In genomic region chr12:122051231-122051876, GRCh38 we compare ENCODE assay signal across 15 cellular contexts. TPM values are rescaled to one million over a fixed set of nuclear protein-coding genes. Genes with fewer than 3 reads are reported as not detected.
DNase-seq lines count a peak whose midpoint lies in the region; ATAC-seq and TF ChIP-seq lines count a peak whose summit lies in the region.
"Had no signal": no experiment of that assay in that cellular context is flagged by ENCODE, and none has a peak within 500 bp of the region (broad histone marks: within the 10 kb centered on the region; RNA-seq: fewer than 3 reads in every experiment).

No MANE protein-coding gene starts in this region.

- in situ Hi-C loops in mammary epithelial cell (cut with MboI; ENCODE audit: low sequenced_read_pairs in 2 of 2): loop anchor here in 1 of 2 donors (10.0 kb wide), 1 partner anchor 73 kb away; no protein-coding TSS in a partner anchor

- H3K4me2 ChIP-seq in mammary epithelial cell (ENCODE audit: insufficient read depth, low read depth, low read length): no peak overlapping the region
- H3K4me2 ChIP-seq: smooth muscle cell had no signal

- no peaks in the 10 kb centered on the region for H3K79me2 ChIP-seq in mammary epithelial cell (ENCODE audit: insufficient read depth, low read length)

- H3K27ac ChIP-seq in breast epithelium (peak overlapping the region; percentile 53 to 55), mammary epithelial cell (ENCODE audit: insufficient read depth, low read depth, low read length) (no peak overlapping the region), aorta (ENCODE audit: low read depth in 1 of 2, low read length in 2 of 2) (peak overlapping the region; percentile 7 to 73)
- H3K27ac ChIP-seq: vagina, WERI-Rb-1 had no signal

- no peaks in the 10 kb centered on the region for H3K9me3 Mint-ChIP-seq in nephron progenitor cell
- no peaks in the 10 kb centered on the region for H3K9me3 Mint-ChIP-seq in activated CD4-positive, alpha-beta memory T cell treated with anti-CD3 and anti-CD28 coated beads for 36 hours
- H3K9me3 Mint-ChIP-seq: activated naive CD8-positive, alpha-beta T cell treated with anti-CD3 and anti-CD28 coated beads, Interleukin-2, amount 10 ng/mL, durations not matched to agents 7 days and 5 days; effector memory CD8-positive, alpha-beta T cell had no signal

- H4K20me1 ChIP-seq in mammary epithelial cell (ENCODE audit: insufficient read depth, low read length): no peaks in the 10 kb centered on the region

- H3K9me3 ChIP-seq in breast epithelium (no peaks in the 10 kb centered on the region), mammary epithelial cell (replicated peaks; ENCODE audit: insufficient read depth, low read length) (no peaks in the 10 kb centered on the region), aorta (ENCODE audit: control insufficient read depth, low read length) (no peaks in the 10 kb centered on the region)
- H3K9me3 ChIP-seq: vagina had no signal

- no peak overlapping the region for H2AFZ ChIP-seq in mammary epithelial cell (ENCODE audit: low read depth, low read length)

- no peak overlapping the region for H3K4me3 Mint-ChIP-seq in nephron progenitor cell
- no peak overlapping the region for H3K4me3 Mint-ChIP-seq in activated CD4-positive, alpha-beta memory T cell treated with anti-CD3 and anti-CD28 coated beads for 36 hours
- H3K4me3 Mint-ChIP-seq: activated naive CD8-positive, alpha-beta T cell treated with anti-CD3 and anti-CD28 coated beads, Interleukin-2, amount 10 ng/mL, durations not matched to agents 7 days and 5 days; effector memory CD8-positive, alpha-beta T cell had no signal

- TF ChIP-seq CTCF in breast epithelium (IDR thresholded peaks at IDR 0.05) (no peak), mammary epithelial cell (conservative IDR thresholded peaks at IDR 0.05 in 1 of 2, IDR thresholded peaks at IDR 0.05 in 1 of 2; ENCODE audit: extremely low read depth in 1 of 2, insufficient read depth in 1 of 2, low read depth in 1 of 2, low read length in 2 of 2) (no peak), nephron progenitor cell (IDR thresholded peaks at IDR 0.05) (no peak)

- POLR2A ChIA-PET in activated CD4-positive, alpha-beta memory T cell treated with anti-CD3 and anti-CD28 coated beads for 36 hours (lab: Charles Lee): no interaction called here

- ATAC-seq in Right ventricle myocardium inferior: peak; percentile 78
- ATAC-seq in aorta (ENCODE audit: low FRiP score): peak; percentile 61
- ATAC-seq in HG03108 (IDR thresholded peaks at IDR 0.05; ENCODE audit: unreplicated experiment): no peak
- no peak for ATAC-seq in HG02884 (IDR thresholded peaks at IDR 0.05; ENCODE audit: unreplicated experiment)
- ATAC-seq: effector memory CD8-positive, alpha-beta T cell had no signal

- no peak overlapping the region for H3K4me3 ChIP-seq in breast epithelium
- no peak overlapping the region for H3K4me3 ChIP-seq in mammary epithelial cell (replicated peaks in 1 of 3; ENCODE audit: insufficient read depth in 1 of 3, low read depth in 2 of 3, low read length in 3 of 3)
- no peak overlapping the region for H3K4me3 ChIP-seq in aorta (ENCODE audit: low read length in 2 of 2)
- H3K4me3 ChIP-seq: smooth muscle cell, vagina had no signal

- intact Hi-C loops in breast epithelium (cut with DNase I; ENCODE audit: low total_unique reads): loop anchor here (1.0 kb wide), 1 partner anchor 70 kb away; no protein-coding TSS in a partner anchor
- intact Hi-C loops in mammary epithelial cell (cut with micrococcal nuclease): loop anchor here (5.0 kb wide), 1 partner anchor 306 kb away; no protein-coding TSS in a partner anchor
- intact Hi-C loops in Right ventricle myocardium inferior (cut with DNase I): loop anchor here (5.0 kb wide), 2 partner anchors 134 to 136 kb away; partner anchors contain the start of gene CFAP251
- intact Hi-C loops in aorta (cut with DNase I): loop anchor here in 1 of 2 donors (5.0 kb wide), 1 partner anchor 134 kb away; the partner anchor contains the start of gene CFAP251
- intact Hi-C loops in activated CD4-positive, alpha-beta memory T cell treated with anti-CD3 and anti-CD28 coated beads for 36 hours (cut with micrococcal nuclease): no loop called here

- CTCF ChIA-PET in mammary epithelial cell (lab: Charles Lee; ENCODE audit: low non-redundant PET): no interaction called here
- CTCF ChIA-PET in activated CD4-positive, alpha-beta memory T cell treated with anti-CD3 and anti-CD28 coated beads for 36 hours (lab: Charles Lee): interaction anchor here (0.5 to 7.6 kb wide), 6 partner anchors 10 to 263 kb away, joined by 3 to 61 read pairs (median 4); no protein-coding TSS in a partner anchor

- peaks cover 7% of the 10 kb centered on the region for H3K4me1 Mint-ChIP-seq in nephron progenitor cell
- H3K4me1 Mint-ChIP-seq in activated CD4-positive, alpha-beta memory T cell treated with anti-CD3 and anti-CD28 coated beads for 36 hours (ENCODE audit: low read depth): peaks cover 4% of the 10 kb centered on the region

- dilution Hi-C loops in mammary epithelial cell (cut with HindIII; ENCODE audit: low sequenced_read_pairs): no loop called here

- peak overlapping the region; percentile 86 for H3K27ac Mint-ChIP-seq in nephron progenitor cell
- no peak overlapping the region for H3K27ac Mint-ChIP-seq in activated CD4-positive, alpha-beta memory T cell treated with anti-CD3 and anti-CD28 coated beads for 36 hours
- H3K27ac Mint-ChIP-seq: activated naive CD8-positive, alpha-beta T cell treated with anti-CD3 and anti-CD28 coated beads, Interleukin-2, amount 10 ng/mL, durations not matched to agents 7 days and 5 days; effector memory CD8-positive, alpha-beta T cell had no signal

- H3K36me3 Mint-ChIP-seq in nephron progenitor cell (ENCODE audit: low read depth): peaks cover 45% of the 10 kb centered on the region
- peaks cover 1% of the 10 kb centered on the region for H3K36me3 Mint-ChIP-seq in activated CD4-positive, alpha-beta memory T cell treated with anti-CD3 and anti-CD28 coated beads for 36 hours
- H3K36me3 Mint-ChIP-seq: activated naive CD8-positive, alpha-beta T cell treated with anti-CD3 and anti-CD28 coated beads, Interleukin-2, amount 10 ng/mL, durations not matched to agents 7 days and 5 days had no signal

- TF ChIP-seq POLR2A in breast epithelium (IDR thresholded peaks at IDR 0.05): no peak

- WGBS in mammary epithelial cell (ENCODE audit: low coverage, missing lambda C conversion rate): 66% methylated on average over 14 of the region's 14 CpGs
- WGBS in aorta, 2 donors: 4 to 7% methylated on average over 14 of the region's 14 CpGs

- H3K27me3 ChIP-seq in breast epithelium (no peaks in the 10 kb centered on the region), mammary epithelial cell (ENCODE audit: insufficient read depth, low read length) (no peaks in the 10 kb centered on the region), aorta (ENCODE audit: control insufficient read depth in 1 of 2, insufficient read depth in 2 of 2, low read length in 1 of 2) (no peaks in the 10 kb centered on the region)
- H3K27me3 ChIP-seq: vagina had no signal

- H3K4me1 ChIP-seq in breast epithelium (no peaks in the 10 kb centered on the region), mammary epithelial cell (ENCODE audit: insufficient read depth, low read length) (no peaks in the 10 kb centered on the region), aorta (ENCODE audit: control insufficient read depth in 1 of 2, insufficient read depth in 2 of 2, low read length in 2 of 2) (no peaks in the 10 kb centered on the region)

- BruUV-seq in mammary epithelial cell (replicated peaks; lab: Mats Ljungman, UMichigan): no TSS peak

- DNase-seq in breast epithelium (ENCODE audit: low spot score in 2 of 2): no peak
- DNase-seq in mammary epithelial cell: no peak
- no peak for DNase-seq in Right ventricle myocardium inferior (ENCODE audit: missing footprints)
- no peak for DNase-seq in nephron progenitor cell
- peak in 1 of 2 donors; percentile 59 for DNase-seq in aorta
- no peak for DNase-seq in activated CD4-positive, alpha-beta memory T cell treated with anti-CD3 and anti-CD28 coated beads for 36 hours
- DNase-seq: activated CD8-positive, alpha-beta memory T cell treated with anti-CD3 and anti-CD28 coated beads, Interleukin-2, amount 50 U/mL, for 4 hours; activated naive CD8-positive, alpha-beta T cell treated with anti-CD3 and anti-CD28 coated beads, Interleukin-2, amount 10 ng/mL, durations not matched to agents 7 days and 5 days; effector memory CD8-positive, alpha-beta T cell; NCI-H1417; WERI-Rb-1 had no signal

- H3K9ac ChIP-seq in mammary epithelial cell (ENCODE audit: insufficient read depth, low read length): no peak overlapping the region

- no peaks in the 10 kb centered on the region for H3K27me3 Mint-ChIP-seq in nephron progenitor cell (ENCODE audit: low read depth, poor library complexity)
- H3K27me3 Mint-ChIP-seq in activated CD4-positive, alpha-beta memory T cell treated with anti-CD3 and anti-CD28 coated beads for 36 hours: no peaks in the 10 kb centered on the region
- H3K27me3 Mint-ChIP-seq: activated naive CD8-positive, alpha-beta T cell treated with anti-CD3 and anti-CD28 coated beads, Interleukin-2, amount 10 ng/mL, durations not matched to agents 7 days and 5 days; effector memory CD8-positive, alpha-beta T cell had no signal

- H3K36me3 ChIP-seq in breast epithelium (no peaks in the 10 kb centered on the region), mammary epithelial cell (ENCODE audit: insufficient read depth, low read length) (no peaks in the 10 kb centered on the region), aorta (ENCODE audit: control insufficient read depth in 1 of 2, insufficient read depth in 2 of 2, low read length in 1 of 2) (no peaks in the 10 kb centered on the region)

RNA-seq across cellular contexts. Expression of gene MLXIP, which starts 27.2 kb away (rescaled TPM):
- 10 to 100 TPM; 21.1 to 31.1 (median 28.2) TPM for total RNA-seq in breast epithelium
- total RNA-seq in mammary epithelial cell: 10 to 100 TPM; 17.7 to 53.6 TPM
- 14.3 TPM for polyA plus RNA-seq in mammary epithelial cell
- polyA minus RNA-seq in mammary epithelial cell: 50.3 TPM
- 25.7 TPM for total RNA-seq in Right ventricle myocardium inferior
- total RNA-seq in aorta: 10 to 100 TPM; 49.8 to 65.1 TPM
- polyA plus RNA-seq in aorta: 10 to 100 TPM; 10.3 to 39.0 TPM
- total RNA-seq in activated CD4-positive, alpha-beta memory T cell treated with anti-CD3 and anti-CD28 coated beads for 36 hours: 10 to 100 TPM; 17.5 to 19.6 TPM

RNA-seq across cellular contexts. Expression of gene BCL7A, which starts 29.7 kb away (rescaled TPM):
- total RNA-seq in breast epithelium (10 to 100 TPM in 1 of 3 donors, 1 to 10 TPM in 2; 6.2 to 13.5 (median 8.8) TPM), mammary epithelial cell (10 to 100 TPM; 15.8 to 27.7 TPM), Right ventricle myocardium inferior (15.8 TPM), aorta (1 to 10 TPM; 6.2 to 6.3 TPM)
- polyA plus RNA-seq in mammary epithelial cell (17.4 TPM), aorta (1 to 10 TPM; 1.1 to 2.7 TPM)
- polyA minus RNA-seq in mammary epithelial cell: 15.9 TPM
- 1 to 10 TPM; 3.6 to 4.0 TPM for total RNA-seq in activated CD4-positive, alpha-beta memory T cell treated with anti-CD3 and anti-CD28 coated beads for 36 hours

Comparison
In these comparisons a context has a peak if more than half of its experiments do, and no peak if none do; other contexts are left out.
1. ATAC-seq: peak in Right ventricle myocardium inferior (single experiment) and aorta (single experiment); none in HG03108 (single experiment) and HG02884 (single experiment).